ENCODE assay signal across 10 cellular contexts in genomic region chr13:38415233-38415632, GRCh38.
DNase-seq lines count a peak whose midpoint lies in the region; ATAC-seq and FAIRE-seq lines count a peak whose summit lies in the region.
"Had no signal": no experiment of that assay in that cellular context is flagged by ENCODE, and none has a peak within 500 bp of the region (broad histone marks: within the 10 kb centered on the region; RNA-seq: fewer than 3 reads in every experiment).

No MANE protein-coding gene starts in this region.

- H3K4me1 ChIP-seq in trophoblast cell (ENCODE audit: control insufficient read depth in 1 of 2, insufficient read depth in 2 of 2, low read length in 2 of 2) (no peaks in the 10 kb centered on the region), small intestine (ENCODE audit: control insufficient read depth in 2 of 2, insufficient read depth in 1 of 2, low read depth in 1 of 2, low read length in 1 of 2) (no peaks in the 10 kb centered on the region)
- H3K4me1 ChIP-seq: A549 had no signal

- H3K27me3 Mint-ChIP-seq in activated CD4-positive, alpha-beta T cell treated with anti-CD3 and anti-CD28 coated beads for 36 hours = peaks cover 2% of the 10 kb centered on the region

- H3K4me2 ChIP-seq in trophoblast cell (ENCODE audit: low read length) = no peak overlapping the region
- H3K4me2 ChIP-seq: A549 had no signal

- peak; percentile 92 for ATAC-seq in activated CD4-positive, alpha-beta T cell treated with anti-CD3 and anti-CD28 coated beads for 36 hours
- ATAC-seq in HG02610 (IDR thresholded peaks at IDR 0.05; ENCODE audit: unreplicated experiment) = peak; percentile 98
- ATAC-seq: A549 had no signal

- H4K12ac ChIP-seq in trophoblast cell (ENCODE audit: low read depth, low read length) = no peak overlapping the region

- peaks cover 5% of the 10 kb centered on the region for H3K4me1 Mint-ChIP-seq in activated CD4-positive, alpha-beta T cell treated with anti-CD3 and anti-CD28 coated beads for 36 hours

- H3K36me3 ChIP-seq in trophoblast cell (ENCODE audit: control insufficient read depth in 1 of 2, insufficient read depth in 2 of 2, low read length in 2 of 2) (no peaks in the 10 kb centered on the region), small intestine (ENCODE audit: control insufficient read depth in 2 of 2, insufficient read depth in 2 of 2, low read length in 2 of 2) (no peaks in the 10 kb centered on the region)

- peak; percentile 27 for DNase-seq in activated CD4-positive, alpha-beta T cell treated with anti-CD3 and anti-CD28 coated beads for 36 hours
- DNase-seq in activated CD4-positive, alpha-beta T cell treated with anti-CD3 and anti-CD28 coated beads for 4 hours = no peak
- peak; percentile 14 for DNase-seq in MV-4-11 (lab: John Stamatoyannopoulos, UW)
- DNase-seq in trophoblast cell = peak; percentile 17 to 48
- DNase-seq in NCI-H446 treated with DMSO at 0.1 percent for 48 hours (lab: John Stamatoyannopoulos, UW) = no peak
- DNase-seq in NCI-H524 treated with DMSO at 0.1 percent for 48 hours (lab: John Stamatoyannopoulos, UW) = no peak
- no peak for DNase-seq in small intestine

- no peaks in the 10 kb centered on the region for H3K79me2 ChIP-seq in trophoblast cell (ENCODE audit: control insufficient read depth, insufficient read depth, low read length, poor library complexity)

- intact Hi-C loops in activated CD4-positive, alpha-beta T cell treated with anti-CD3 and anti-CD28 coated beads for 36 hours (cut with DNase I, micrococcal nuclease) = no loop called here

- H2BK5ac ChIP-seq in trophoblast cell (ENCODE audit: low read depth, low read length, poor library complexity) = no peak overlapping the region

- H3K36me3 Mint-ChIP-seq in activated CD4-positive, alpha-beta T cell treated with anti-CD3 and anti-CD28 coated beads for 36 hours (ENCODE audit: low read depth) = no peaks in the 10 kb centered on the region
- H3K36me3 Mint-ChIP-seq: brain had no signal

- no CpG with 5 or more reads among the region's 5 CpGs for WGBS in trophoblast cell (ENCODE audit: extremely low coverage, insufficient coverage, insufficient read length)
- WGBS in small intestine, 3 donors = 39 to 52% (median 49%) methylated on average over 5 of the region's 5 CpGs

- H3K9ac ChIP-seq in trophoblast cell (ENCODE audit: low read length) = no peak overlapping the region

- H3K4me3 ChIP-seq in trophoblast cell (ENCODE audit: low read depth, low read length) (no peak overlapping the region), small intestine (ENCODE audit: low read depth in 1 of 2, low read length in 2 of 2) (no peak overlapping the region)
- H3K4me3 ChIP-seq: A549 had no signal

- no peak overlapping the region for H2BK12ac ChIP-seq in trophoblast cell (ENCODE audit: low read length)

- no peak overlapping the region for H2AK5ac ChIP-seq in trophoblast cell (ENCODE audit: low read length)

- H4K8ac ChIP-seq in trophoblast cell (ENCODE audit: low read depth, low read length) = no peak overlapping the region

- CTCF ChIA-PET in activated CD4-positive, alpha-beta T cell treated with anti-CD3 and anti-CD28 coated beads for 36 hours (lab: Charles Lee) = no interaction called here

- H3K79me1 ChIP-seq in trophoblast cell (ENCODE audit: low read length) = no peaks in the 10 kb centered on the region

- H3K9me3 ChIP-seq in trophoblast cell (ENCODE audit: insufficient read depth, low read depth, low read length) (no peaks in the 10 kb centered on the region), small intestine (ENCODE audit: control insufficient read depth, low read depth) (no peaks in the 10 kb centered on the region)
- H3K9me3 ChIP-seq: A549 had no signal

- no peak overlapping the region for H3K23ac ChIP-seq in trophoblast cell (ENCODE audit: low read length)

- no peak overlapping the region for H3K14ac ChIP-seq in trophoblast cell (ENCODE audit: low read length)

- no peak overlapping the region for H3K27ac ChIP-seq in trophoblast cell (ENCODE audit: low read depth, low read length)
- H3K27ac ChIP-seq in small intestine (ENCODE audit: low read depth in 1 of 2, low read length in 1 of 2) = no peak overlapping the region
- H3K27ac ChIP-seq: A549 had no signal

- no peak overlapping the region for H3K27ac Mint-ChIP-seq in activated CD4-positive, alpha-beta T cell treated with anti-CD3 and anti-CD28 coated beads for 36 hours
- H3K27ac Mint-ChIP-seq: brain had no signal

- no peaks in the 10 kb centered on the region for H3K9me3 Mint-ChIP-seq in activated CD4-positive, alpha-beta T cell treated with anti-CD3 and anti-CD28 coated beads for 36 hours (ENCODE audit: low read depth)
- H3K9me3 Mint-ChIP-seq: brain had no signal

- H3K27me3 ChIP-seq in trophoblast cell (ENCODE audit: insufficient read depth, low read length) = no peaks in the 10 kb centered on the region
- H3K27me3 ChIP-seq in small intestine (ENCODE audit: control insufficient read depth in 2 of 2, insufficient read depth in 2 of 2, low read length in 2 of 2) = no peaks in the 10 kb centered on the region

- POLR2A ChIA-PET in activated CD4-positive, alpha-beta T cell treated with anti-CD3 and anti-CD28 coated beads for 36 hours (lab: Charles Lee) = no interaction called here

- H2AFZ ChIP-seq in trophoblast cell (ENCODE audit: insufficient read depth, low read length, poor library complexity) = no peak overlapping the region

- no peak overlapping the region for H3K4me3 Mint-ChIP-seq in activated CD4-positive, alpha-beta T cell treated with anti-CD3 and anti-CD28 coated beads for 36 hours
- H3K4me3 Mint-ChIP-seq: brain had no signal

- H2BK120ac ChIP-seq in trophoblast cell (ENCODE audit: insufficient read depth, low read length, poor library complexity) = no peak overlapping the region

- no peak overlapping the region for H3K18ac ChIP-seq in trophoblast cell (ENCODE audit: low read length)

- no peak for FAIRE-seq in small intestine (lab: Jason Lieb, UNC)
- FAIRE-seq: A549 had no signal

- no peak overlapping the region for H4K91ac ChIP-seq in trophoblast cell (ENCODE audit: low read depth, low read length)

- H3K4ac ChIP-seq in trophoblast cell (ENCODE audit: low read depth, low read length) = no peak overlapping the region

Comparison
In these comparisons a context has a peak if more than half of its experiments do, and no peak if none do; other contexts are left out.
1. DNase-seq: peak in activated CD4-positive, alpha-beta T cell treated with anti-CD3 and anti-CD28 coated beads for 36 hours (single experiment), MV-4-11 (single experiment) and trophoblast cell (2 of 2); none in activated CD4-positive, alpha-beta T cell treated with anti-CD3 and anti-CD28 coated beads for 4 hours (0 of 2), NCI-H446 treated with DMSO at 0.1 percent for 48 hours (single experiment), NCI-H524 treated with DMSO at 0.1 percent for 48 hours (single experiment) and small intestine (single experiment).